Comparison of ENCODE assay signal across 19 cellular contexts in the genomic region with DNA sequence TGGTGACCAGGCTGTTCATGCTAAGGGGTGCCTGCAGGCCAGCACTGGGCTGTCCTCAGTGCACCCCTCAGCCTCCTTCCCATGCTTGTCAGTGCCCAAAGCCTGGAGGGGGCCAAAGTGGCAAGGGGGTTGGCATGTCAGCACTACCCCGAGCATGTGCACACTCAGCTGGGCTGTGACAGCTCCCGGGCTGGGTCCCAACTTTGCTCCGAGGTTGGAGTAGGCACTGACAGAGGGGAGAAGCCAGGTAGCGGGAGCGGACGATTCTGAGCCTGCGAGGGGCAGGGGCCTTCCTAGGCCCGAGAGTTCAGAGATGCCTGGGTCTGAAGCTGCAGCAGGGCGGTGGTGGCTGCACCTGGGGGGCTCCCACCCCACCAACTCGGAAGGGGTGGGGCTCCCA.
"Had no signal": no experiment of that assay in that cellular context is flagged by ENCODE, and none has a peak within 500 bp of the region (broad histone marks: within the 10 kb centered on the region; RNA-seq: fewer than 3 reads in every experiment).

No MANE protein-coding gene starts in this region.

- H3K4me1 ChIP-seq: vagina had no signal

- H2AFZ ChIP-seq: neural progenitor cell had no signal

- H3K27me3 ChIP-seq: body of pancreas, cardiac muscle cell, transverse colon, vagina had no signal

- DNase-seq: activated CD4-positive, alpha-beta T cell treated with anti-CD3 and anti-CD28 coated beads for 1 hour; activated CD4-positive, alpha-beta T cell treated with anti-CD3 and anti-CD28 coated beads, Interleukin-2, amount 50 U/mL, for 1 hour; activated CD8-positive, alpha-beta T cell treated with anti-CD3 and anti-CD28 coated beads, Interleukin-2, amount 10 ng/mL, durations not matched to agents 7 days and 5 days; activated gamma-delta T cell; activated naive CD4-positive, alpha-beta T cell treated with anti-CD3 and anti-CD28 coated beads, Interleukin-2, amount 50 U/mL, for 16 hours; activated naive CD8-positive, alpha-beta T cell treated with anti-CD3 and anti-CD28 coated beads, Interleukin-2, amount 50 U/mL, for 24 hours; body of pancreas; effector CD4-positive, alpha-beta T cell; foreskin fibroblast; hippocampal formation; naive B cell; retina; stimulated activated CD4-positive, alpha-beta T cell treated with anti-CD3 and anti-CD28 coated beads, Interleukin-1b, Interleukin-23, amount 100 ng/mL, for 48 hours; T-helper 9 cell; transverse colon had no signal

- FAIRE-seq: endometrium had no signal

- H3K27ac ChIP-seq: body of pancreas, cardiac muscle cell, neural progenitor cell, transverse colon, vagina had no signal

- H3K4me2 ChIP-seq: neural progenitor cell had no signal

- H3K36me3 ChIP-seq: cardiac muscle cell, neural progenitor cell, transverse colon, vagina had no signal

- H3K4me3 ChIP-seq: body of pancreas, cardiac muscle cell, neural progenitor cell, transverse colon, vagina had no signal

- ATAC-seq: activated CD8-positive, alpha-beta T cell treated with anti-CD3 and anti-CD28 coated beads, Interleukin-2, amount 10 ng/mL, durations not matched to agents 7 days and 5 days; activated naive CD8-positive, alpha-beta T cell treated with anti-CD3 and anti-CD28 coated beads, Interleukin-2, amount 50 U/mL, for 24 hours; body of pancreas had no signal

- H3K9ac ChIP-seq: neural progenitor cell had no signal

- H3K9me3 ChIP-seq: body of pancreas, transverse colon, vagina had no signal
